Comparison of ENCODE assay signal across 8 cellular contexts in the genomic region with DNA sequence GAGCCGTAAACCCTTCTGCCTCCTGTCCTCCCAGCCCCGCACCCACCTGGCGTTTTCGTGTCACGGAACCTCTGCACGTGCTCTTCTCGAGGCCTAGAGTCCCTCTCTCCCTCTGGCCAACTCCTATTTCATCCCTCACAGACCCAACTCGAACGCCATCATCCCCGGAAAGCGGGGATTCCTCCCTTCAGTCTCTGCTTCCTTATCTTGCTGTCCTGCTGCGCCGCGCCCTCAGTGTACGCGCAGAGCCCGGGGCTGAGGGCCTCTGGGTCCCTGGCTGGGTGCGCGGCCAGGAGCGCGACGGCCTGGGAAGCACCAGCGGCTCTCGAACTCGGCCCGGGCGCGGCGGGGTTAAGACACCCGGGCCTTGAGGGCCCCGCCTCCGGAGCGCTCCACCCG. TPM values are rescaled to one million over a fixed set of nuclear protein-coding genes. Genes with fewer than 3 reads are reported as not detected.
A peak's percentile ranks its signal among the peaks of the same experiment; 100 is the strongest.
DNase-seq lines count a peak whose midpoint lies in the region; ATAC-seq and TF ChIP-seq lines count a peak whose summit lies in the region.

No MANE protein-coding gene starts in this region.

- ATAC-seq in GM19324 (IDR thresholded peaks at IDR 0.05; ENCODE audit: low FRiP score, unreplicated experiment) = peak; percentile 50
- ATAC-seq in HG03342 (IDR thresholded peaks at IDR 0.05; ENCODE audit: unreplicated experiment) = peak; percentile 40
- peak; percentile 60 for ATAC-seq in activated CD8-positive, alpha-beta T cell treated with anti-CD3 and anti-CD28 coated beads for 36 hours
- ATAC-seq in foreskin keratinocyte = peak; percentile 53

- POLR2A ChIA-PET in activated CD8-positive, alpha-beta T cell treated with anti-CD3 and anti-CD28 coated beads for 36 hours (lab: Charles Lee) = interaction anchor here (0.6 to 5.5 kb wide), 16 partner anchors 8 to 365 kb away, joined by 3 to 43 read pairs (median 5); a partner anchor contains a TSS

- H3K27ac Mint-ChIP-seq in activated CD8-positive, alpha-beta T cell treated with anti-CD3 and anti-CD28 coated beads for 36 hours = peak overlapping the region; percentile 98

- no peaks in the 10 kb centered on the region for H3K9me3 Mint-ChIP-seq in activated CD8-positive, alpha-beta T cell treated with anti-CD3 and anti-CD28 coated beads for 36 hours

- intact Hi-C loops in activated CD8-positive, alpha-beta T cell treated with anti-CD3 and anti-CD28 coated beads for 36 hours (cut with micrococcal nuclease) = no loop called here

- H3K4me1 Mint-ChIP-seq in activated CD8-positive, alpha-beta T cell treated with anti-CD3 and anti-CD28 coated beads for 36 hours (ENCODE audit: low read depth) = peaks cover 28% of the 10 kb centered on the region

- no peaks in the 10 kb centered on the region for H3K27me3 ChIP-seq in foreskin keratinocyte
- no peaks in the 10 kb centered on the region for H3K27me3 ChIP-seq in neutrophil

- H3K27me3 Mint-ChIP-seq in activated CD8-positive, alpha-beta T cell treated with anti-CD3 and anti-CD28 coated beads for 36 hours = no peaks in the 10 kb centered on the region

- H3K36me3 ChIP-seq in neutrophil = peaks cover 55% of the 10 kb centered on the region

- peaks cover 53% of the 10 kb centered on the region for H3K36me3 Mint-ChIP-seq in activated CD8-positive, alpha-beta T cell treated with anti-CD3 and anti-CD28 coated beads for 36 hours (ENCODE audit: low read depth)

- H3K9me3 ChIP-seq in neutrophil = no peaks in the 10 kb centered on the region

- CTCF ChIA-PET in activated CD8-positive, alpha-beta T cell treated with anti-CD3 and anti-CD28 coated beads for 36 hours (lab: Charles Lee) = interaction anchor here (0.6 to 6.5 kb wide), 17 partner anchors 15 to 367 kb away, joined by 3 to 74 read pairs (median 5); a partner anchor contains a TSS

- TF ChIP-seq CTCF in activated CD8-positive, alpha-beta T cell treated with anti-CD3 and anti-CD28 coated beads for 36 hours (IDR thresholded peaks at IDR 0.05) = no peak
- TF ChIP-seq CTCF in foreskin keratinocyte (conservative IDR thresholded peaks at IDR 0.05) (no peak), neutrophil (IDR thresholded peaks at IDR 0.05) (no peak)

- H3K4me3 Mint-ChIP-seq in activated CD8-positive, alpha-beta T cell treated with anti-CD3 and anti-CD28 coated beads for 36 hours = peak overlapping the region; percentile 96

- H3K4me3 ChIP-seq in neutrophil (ENCODE audit: low read depth in 1 of 2, low read length in 1 of 2) = peak overlapping the region; percentile 82 to 97

- peak overlapping the region; percentile 100 for H3K27ac ChIP-seq in foreskin keratinocyte
- peak overlapping the region; percentile 98 for H3K27ac ChIP-seq in neutrophil

- H3K4me1 ChIP-seq in foreskin keratinocyte (peaks cover 10% of the 10 kb centered on the region), neutrophil (ENCODE audit: control insufficient read depth in 1 of 2, insufficient read depth in 1 of 2, low read depth in 1 of 2, low read length in 1 of 2) (peaks cover 55 to 70% of the 10 kb centered on the region in 2 experiments)

- DNase-seq in DMS53 treated with DMSO at 0.1 percent for 48 hours (lab: John Stamatoyannopoulos, UW; ENCODE audit: unreplicated experiment) (peak; percentile 96), NCI-H460 (ENCODE audit: extremely low read depth, low read depth) (peak; percentile 57), foreskin keratinocyte (peak; percentile 69 to 85), NCI-H524 treated with DMSO at 0.1 percent for 48 hours (lab: John Stamatoyannopoulos, UW) (no peak)
- peak; percentile 85 for DNase-seq in activated CD8-positive, alpha-beta T cell treated with anti-CD3 and anti-CD28 coated beads for 36 hours

RNA-seq across cellular contexts. Expression of a gene that starts 0.5 kb away (rescaled TPM):
- 3.8 and 5.1 TPM in 2 replicates for total RNA-seq in NCI-H460 (2014; rRNA removed; shearing (Covaris generic))
- polyA plus RNA-seq in NCI-H460 (2014; cell fraction: nucleus; rRNA removed) = 82.2 and 85.8 TPM in 2 replicates
- 10 to 100 TPM; 70.8 to 71.4 TPM for total RNA-seq in activated CD8-positive, alpha-beta T cell treated with anti-CD3 and anti-CD28 coated beads for 36 hours
- total RNA-seq in foreskin keratinocyte = 13.1 and 15.0 TPM in 2 replicates
- polyA plus RNA-seq in foreskin keratinocyte = 12.5 and 12.8 TPM in 2 replicates

RNA-seq across cellular contexts. Expression of a gene that starts 19.9 kb away (rescaled TPM):
- 4.3 and 7.4 TPM in 2 replicates for total RNA-seq in NCI-H460 (2014; rRNA removed; shearing (Covaris generic))
- polyA plus RNA-seq in NCI-H460 (2014; cell fraction: nucleus; rRNA removed) = 2.4 and 9.2 TPM in 2 replicates
- 1 to 10 TPM; 8.1 to 8.6 TPM for total RNA-seq in activated CD8-positive, alpha-beta T cell treated with anti-CD3 and anti-CD28 coated beads for 36 hours
- 77.4 and 80.2 TPM in 2 replicates for total RNA-seq in foreskin keratinocyte
- 110 and 113 TPM in 2 replicates for polyA plus RNA-seq in foreskin keratinocyte
